2 cellular contexts compared by ENCODE assay signal in the genomic region with DNA sequence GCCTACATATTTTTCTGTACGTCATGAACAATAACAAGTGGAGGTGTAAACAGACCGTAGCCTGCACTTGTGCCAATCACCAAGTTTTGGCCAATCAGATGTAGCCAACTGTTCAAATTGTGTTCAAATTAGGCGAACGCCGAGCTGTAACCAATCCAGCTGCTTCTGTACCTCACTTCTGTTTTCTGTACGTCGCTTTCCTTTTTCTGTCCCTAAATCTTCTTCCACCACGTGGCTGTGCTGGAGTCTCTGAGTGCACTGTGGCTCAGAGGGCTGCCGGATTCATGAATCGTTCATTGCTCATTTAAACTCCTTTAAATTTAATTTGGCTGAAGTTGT.
TF ChIP-seq lines count a peak whose summit lies in the region.

No MANE protein-coding gene starts in this region.

TF ChIP-seq in GM23338, 12 proteins besides CTCF, POLR2A, EP300 and RAD21 (continues in another document):
- TF ChIP-seq, protein P1, sequence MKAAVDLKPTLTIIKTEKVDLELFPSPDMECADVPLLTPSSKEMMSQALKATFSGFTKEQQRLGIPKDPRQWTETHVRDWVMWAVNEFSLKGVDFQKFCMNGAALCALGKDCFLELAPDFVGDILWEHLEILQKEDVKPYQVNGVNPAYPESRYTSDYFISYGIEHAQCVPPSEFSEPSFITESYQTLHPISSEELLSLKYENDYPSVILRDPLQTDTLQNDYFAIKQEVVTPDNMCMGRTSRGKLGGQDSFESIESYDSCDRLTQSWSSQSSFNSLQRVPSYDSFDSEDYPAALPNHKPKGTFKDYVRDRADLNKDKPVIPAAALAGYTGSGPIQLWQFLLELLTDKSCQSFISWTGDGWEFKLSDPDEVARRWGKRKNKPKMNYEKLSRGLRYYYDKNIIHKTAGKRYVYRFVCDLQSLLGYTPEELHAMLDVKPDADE (IDR thresholded peaks at IDR 0.05), result no peak
- TF ChIP-seq EZH2phosphoT487 (IDR thresholded peaks at IDR 0.05; ENCODE audit: unreplicated experiment), result no peak
- TF ChIP-seq STAT1 (IDR thresholded peaks at IDR 0.05; ENCODE audit: unreplicated experiment), result no peak
- TF ChIP-seq NANOG (IDR thresholded peaks at IDR 0.05; ENCODE audit: borderline replicate concordance), result no peak
- TF ChIP-seq ZNF331 (CRISPR knock-in tag; IDR thresholded peaks at IDR 0.05; ENCODE audit: low read depth), result no peak
- TF ChIP-seq, protein P2, sequence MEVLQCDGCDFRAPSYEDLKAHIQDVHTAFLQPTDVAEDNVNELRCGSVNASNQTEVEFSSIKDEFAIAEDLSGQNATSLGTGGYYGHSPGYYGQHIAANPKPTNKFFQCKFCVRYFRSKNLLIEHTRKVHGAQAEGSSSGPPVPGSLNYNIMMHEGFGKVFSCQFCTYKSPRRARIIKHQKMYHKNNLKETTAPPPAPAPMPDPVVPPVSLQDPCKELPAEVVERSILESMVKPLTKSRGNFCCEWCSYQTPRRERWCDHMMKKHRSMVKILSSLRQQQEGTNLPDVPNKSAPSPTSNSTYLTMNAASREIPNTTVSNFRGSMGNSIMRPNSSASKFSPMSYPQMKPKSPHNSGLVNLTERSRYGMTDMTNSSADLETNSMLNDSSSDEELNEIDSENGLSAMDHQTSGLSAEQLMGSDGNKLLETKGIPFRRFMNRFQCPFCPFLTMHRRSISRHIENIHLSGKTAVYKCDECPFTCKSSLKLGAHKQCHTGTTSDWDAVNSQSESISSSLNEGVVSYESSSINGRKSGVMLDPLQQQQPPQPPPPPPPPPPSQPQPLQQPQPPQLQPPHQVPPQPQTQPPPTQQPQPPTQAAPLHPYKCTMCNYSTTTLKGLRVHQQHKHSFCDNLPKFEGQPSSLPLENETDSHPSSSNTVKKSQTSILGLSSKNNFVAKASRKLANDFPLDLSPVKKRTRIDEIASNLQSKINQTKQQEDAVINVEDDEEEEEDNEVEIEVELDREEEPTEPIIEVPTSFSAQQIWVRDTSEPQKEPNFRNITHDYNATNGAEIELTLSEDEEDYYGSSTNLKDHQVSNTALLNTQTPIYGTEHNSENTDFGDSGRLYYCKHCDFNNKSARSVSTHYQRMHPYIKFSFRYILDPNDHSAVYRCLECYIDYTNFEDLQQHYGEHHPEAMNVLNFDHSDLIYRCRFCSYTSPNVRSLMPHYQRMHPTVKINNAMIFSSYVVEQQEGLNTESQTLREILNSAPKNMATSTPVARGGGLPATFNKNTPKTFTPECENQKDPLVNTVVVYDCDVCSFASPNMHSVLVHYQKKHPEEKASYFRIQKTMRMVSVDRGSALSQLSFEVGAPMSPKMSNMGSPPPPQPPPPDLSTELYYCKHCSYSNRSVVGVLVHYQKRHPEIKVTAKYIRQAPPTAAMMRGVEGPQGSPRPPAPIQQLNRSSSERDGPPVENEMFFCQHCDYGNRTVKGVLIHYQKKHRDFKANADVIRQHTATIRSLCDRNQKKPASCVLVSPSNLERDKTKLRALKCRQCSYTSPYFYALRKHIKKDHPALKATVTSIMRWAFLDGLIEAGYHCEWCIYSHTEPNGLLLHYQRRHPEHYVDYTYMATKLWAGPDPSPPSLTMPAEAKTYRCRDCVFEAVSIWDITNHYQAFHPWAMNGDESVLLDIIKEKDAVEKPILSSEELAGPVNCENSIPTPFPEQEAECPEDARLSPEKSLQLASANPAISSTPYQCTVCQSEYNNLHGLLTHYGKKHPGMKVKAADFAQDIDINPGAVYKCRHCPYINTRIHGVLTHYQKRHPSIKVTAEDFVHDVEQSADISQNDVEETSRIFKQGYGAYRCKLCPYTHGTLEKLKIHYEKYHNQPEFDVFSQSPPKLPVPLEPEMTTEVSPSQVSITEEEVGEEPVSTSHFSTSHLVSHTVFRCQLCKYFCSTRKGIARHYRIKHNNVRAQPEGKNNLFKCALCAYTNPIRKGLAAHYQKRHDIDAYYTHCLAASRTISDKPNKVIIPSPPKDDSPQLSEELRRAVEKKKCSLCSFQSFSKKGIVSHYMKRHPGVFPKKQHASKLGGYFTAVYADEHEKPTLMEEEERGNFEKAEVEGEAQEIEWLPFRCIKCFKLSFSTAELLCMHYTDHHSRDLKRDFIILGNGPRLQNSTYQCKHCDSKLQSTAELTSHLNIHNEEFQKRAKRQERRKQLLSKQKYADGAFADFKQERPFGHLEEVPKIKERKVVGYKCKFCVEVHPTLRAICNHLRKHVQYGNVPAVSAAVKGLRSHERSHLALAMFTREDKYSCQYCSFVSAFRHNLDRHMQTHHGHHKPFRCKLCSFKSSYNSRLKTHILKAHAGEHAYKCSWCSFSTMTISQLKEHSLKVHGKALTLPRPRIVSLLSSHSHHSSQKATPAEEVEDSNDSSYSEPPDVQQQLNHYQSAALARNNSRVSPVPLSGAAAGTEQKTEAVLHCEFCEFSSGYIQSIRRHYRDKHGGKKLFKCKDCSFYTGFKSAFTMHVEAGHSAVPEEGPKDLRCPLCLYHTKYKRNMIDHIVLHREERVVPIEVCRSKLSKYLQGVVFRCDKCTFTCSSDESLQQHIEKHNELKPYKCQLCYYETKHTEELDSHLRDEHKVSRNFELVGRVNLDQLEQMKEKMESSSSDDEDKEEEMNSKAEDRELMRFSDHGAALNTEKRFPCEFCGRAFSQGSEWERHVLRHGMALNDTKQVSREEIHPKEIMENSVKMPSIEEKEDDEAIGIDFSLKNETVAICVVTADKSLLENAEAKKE (CRISPR knock-in tag; IDR thresholded peaks at IDR 0.05), result no peak
- no peak for TF ChIP-seq POLR2AphosphoS5 (IDR thresholded peaks at IDR 0.05; ENCODE audit: low read depth)
- TF ChIP-seq EZH2 (IDR thresholded peaks at IDR 0.05; ENCODE audit: low read depth, unreplicated experiment), result no peak
- no peak for TF ChIP-seq CREB1 (CRISPR knock-in tag; IDR thresholded peaks at IDR 0.05; ENCODE audit: low read depth)
- TF ChIP-seq JUNB (IDR thresholded peaks at IDR 0.05; ENCODE audit: unreplicated experiment), result no peak
- no peak for TF ChIP-seq ZNF114 (CRISPR knock-in tag; IDR thresholded peaks at IDR 0.05)

TF ChIP-seq in SK-N-SH, 30 proteins besides CTCF, POLR2A, EP300 and RAD21:
- TF ChIP-seq, protein P3, sequence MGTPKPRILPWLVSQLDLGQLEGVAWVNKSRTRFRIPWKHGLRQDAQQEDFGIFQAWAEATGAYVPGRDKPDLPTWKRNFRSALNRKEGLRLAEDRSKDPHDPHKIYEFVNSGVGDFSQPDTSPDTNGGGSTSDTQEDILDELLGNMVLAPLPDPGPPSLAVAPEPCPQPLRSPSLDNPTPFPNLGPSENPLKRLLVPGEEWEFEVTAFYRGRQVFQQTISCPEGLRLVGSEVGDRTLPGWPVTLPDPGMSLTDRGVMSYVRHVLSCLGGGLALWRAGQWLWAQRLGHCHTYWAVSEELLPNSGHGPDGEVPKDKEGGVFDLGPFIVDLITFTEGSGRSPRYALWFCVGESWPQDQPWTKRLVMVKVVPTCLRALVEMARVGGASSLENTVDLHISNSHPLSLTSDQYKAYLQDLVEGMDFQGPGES (IDR thresholded peaks at IDR 0.05; ENCODE audit: low read depth, low read length), result no peak
- TF ChIP-seq RFX5 (IDR thresholded peaks at IDR 0.05; ENCODE audit: low read length) (no peak), POLR2AphosphoS5 (IDR thresholded peaks at IDR 0.05; ENCODE audit: low read depth, low read length) (no peak), ZBTB33 (IDR thresholded peaks at IDR 0.05; ENCODE audit: borderline replicate concordance, low read depth) (no peak), NRF1 (IDR thresholded peaks at IDR 0.05; ENCODE audit: low read depth, low read length) (no peak), TAF1 (IDR thresholded peaks at IDR 0.05; ENCODE audit: borderline replicate concordance, low read depth, low read length) (no peak), EZH2phosphoT487 (IDR thresholded peaks at IDR 0.05; ENCODE audit: borderline replicate concordance, low read depth) (no peak), CHD2 (IDR thresholded peaks at IDR 0.05; ENCODE audit: low read length, partially characterized antibody) (no peak), FOXM1 (IDR thresholded peaks at IDR 0.05; ENCODE audit: low read depth) (no peak), SIN3A (IDR thresholded peaks at IDR 0.05; ENCODE audit: borderline replicate concordance, low read depth, low read length) (no peak), MEF2A (IDR thresholded peaks at IDR 0.05; ENCODE audit: borderline replicate concordance, low read depth) (no peak), TCF12 (IDR thresholded peaks at IDR 0.05) (no peak), MXI1 (IDR thresholded peaks at IDR 0.05; ENCODE audit: low read depth, low read length) (no peak), RCOR1 (IDR thresholded peaks at IDR 0.05; ENCODE audit: low read length) (no peak), FOSL2 (IDR thresholded peaks at IDR 0.05; ENCODE audit: borderline replicate concordance, low read depth) (no peak), FOXJ3 (CRISPR knock-in tag; IDR thresholded peaks at IDR 0.05) (no peak), RXRA (IDR thresholded peaks at IDR 0.05; ENCODE audit: borderline replicate concordance, low read depth) (no peak)
- TF ChIP-seq, protein P4, sequence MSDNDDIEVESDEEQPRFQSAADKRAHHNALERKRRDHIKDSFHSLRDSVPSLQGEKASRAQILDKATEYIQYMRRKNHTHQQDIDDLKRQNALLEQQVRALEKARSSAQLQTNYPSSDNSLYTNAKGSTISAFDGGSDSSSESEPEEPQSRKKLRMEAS (IDR thresholded peaks at IDR 0.05; ENCODE audit: low read depth), result no peak
